ENCODE assay signal across 8 cellular contexts in the genomic region with DNA sequence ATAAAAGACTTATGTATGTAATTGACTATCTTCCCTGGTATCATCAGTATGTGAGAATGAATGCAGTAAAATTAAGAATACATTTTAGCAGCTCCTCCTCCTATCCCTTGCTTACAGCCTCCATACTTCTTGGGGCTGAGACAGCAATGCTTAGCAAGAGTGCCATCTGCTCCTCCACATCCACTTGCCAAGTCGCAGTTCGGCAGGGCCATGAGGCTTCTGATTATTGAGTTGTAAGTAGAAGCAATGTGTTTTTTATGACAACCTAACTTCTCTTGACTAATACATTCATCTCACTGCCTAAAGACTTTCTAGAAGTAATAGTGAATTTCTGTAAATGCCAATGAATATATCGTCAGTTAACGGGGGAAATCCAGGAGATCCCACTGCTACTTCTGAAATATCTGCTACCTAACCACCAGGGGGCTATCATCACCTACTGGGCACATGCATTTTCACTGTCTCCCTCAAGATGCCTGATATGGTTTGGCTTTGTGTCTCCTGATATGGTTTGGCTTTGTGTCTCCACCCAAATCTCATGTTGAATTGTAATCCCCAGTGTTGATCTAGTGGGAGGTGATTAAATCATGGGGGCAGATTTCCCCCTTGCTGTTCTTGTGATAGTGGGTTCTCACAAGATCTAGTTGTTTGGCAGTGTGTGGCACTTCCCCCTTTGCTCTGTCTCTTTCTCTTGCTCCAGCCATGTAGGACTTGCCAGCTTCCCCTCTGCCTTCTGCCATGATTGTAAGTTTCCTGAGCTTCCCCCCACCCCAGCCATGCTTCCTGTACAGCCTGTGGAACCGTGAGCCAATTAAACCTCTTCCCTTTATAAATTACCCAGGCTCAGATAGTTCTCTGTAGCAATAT. TPM values are rescaled to one million over a fixed set of nuclear protein-coding genes. Genes with fewer than 3 reads are reported as not detected.
DNase-seq lines count a peak whose midpoint lies in the region; ATAC-seq and TF ChIP-seq lines count a peak whose summit lies in the region.

No MANE protein-coding gene starts in this region.

- no peak overlapping the region for H3K27ac ChIP-seq in CD4-positive, alpha-beta memory T cell (ENCODE audit: low read depth, low read length)
- H3K27ac ChIP-seq in transverse colon (no peak overlapping the region), sigmoid colon (no peak overlapping the region)

- ATAC-seq in GM18909 (IDR thresholded peaks at IDR 0.05; ENCODE audit: poor library complexity, unreplicated experiment), result peak; percentile 57

- no peak overlapping the region for H3K4me3 Mint-ChIP-seq in CD4-positive, alpha-beta memory T cell

- peaks cover 0 to 3% of the 10 kb centered on the region in 2 donors for H3K27me3 Mint-ChIP-seq in CD4-positive, alpha-beta memory T cell

- POLR2A ChIA-PET in CD4-positive, alpha-beta memory T cell (lab: Charles Lee; ENCODE audit: partially characterized antibody), result no interaction called here

- no peaks in the 10 kb centered on the region for H3K9me3 Mint-ChIP-seq in CD4-positive, alpha-beta memory T cell

- intact Hi-C loops in CD4-positive, alpha-beta memory T cell (cut with micrococcal nuclease), result no loop called here
- intact Hi-C loops in transverse colon (cut with DNase I; ENCODE audit: low total_unique reads) (no loop called here), sigmoid colon (cut with DNase I) (no loop called here)

- no peaks in the 10 kb centered on the region for H3K27me3 ChIP-seq in CD4-positive, alpha-beta memory T cell (ENCODE audit: insufficient read depth, low read length)
- H3K27me3 ChIP-seq in Loucy (ENCODE audit: insufficient read depth, low read length, poor library complexity, severe bottlenecking), result no peaks in the 10 kb centered on the region
- no peaks in the 10 kb centered on the region for H3K27me3 ChIP-seq in transverse colon
- H3K27me3 ChIP-seq in sigmoid colon, result no peaks in the 10 kb centered on the region

- CTCF ChIA-PET in CD4-positive, alpha-beta memory T cell (lab: Charles Lee; ENCODE audit: partially characterized antibody), result interaction anchor here (0.6 to 1.5 kb wide), 3 partner anchors 33 to 1469 kb away, joined by 3 to 4 read pairs (median 4); no protein-coding TSS in a partner anchor

- no peaks in the 10 kb centered on the region for H4K20me1 ChIP-seq in Loucy (ENCODE audit: insufficient read depth, low read length, poor library complexity, severe bottlenecking)

- TF ChIP-seq POLR2A in transverse colon (IDR thresholded peaks at IDR 0.05), result no peak
- no peak for TF ChIP-seq POLR2A in sigmoid colon (IDR thresholded peaks at IDR 0.05)

- H2AFZ ChIP-seq in Loucy (ENCODE audit: low read length), result peak overlapping the region; percentile 11; the same call in 1 of the 2 replicates

- H3F3A ChIP-seq in Loucy (ENCODE audit: low read depth), result no peaks in the 10 kb centered on the region

- in situ Hi-C loops in transverse colon (cut with MboI; ENCODE audit: low pct_ligation_motif_present in 1 of 4, low pct_unique_long_range_greater_than_20kb in 1 of 4, low sequenced_read_pairs in 3 of 4), result no loop called here

- H3K4me1 ChIP-seq in CD4-positive, alpha-beta memory T cell (ENCODE audit: insufficient read depth, low read length), result no peaks in the 10 kb centered on the region
- H3K4me1 ChIP-seq in Loucy (ENCODE audit: insufficient read depth, low read length, poor library complexity, severe bottlenecking) (no peaks in the 10 kb centered on the region), transverse colon (no peaks in the 10 kb centered on the region), sigmoid colon (no peaks in the 10 kb centered on the region)

- peak overlapping the region in 1 of 7 donors; percentile 29 for H3K27ac Mint-ChIP-seq in CD4-positive, alpha-beta memory T cell

- H3K9ac ChIP-seq in Loucy (ENCODE audit: low read depth, low read length, poor library complexity, severe bottlenecking), result no peak overlapping the region

- H3K4me3 ChIP-seq in CD4-positive, alpha-beta memory T cell (ENCODE audit: low read length in 2 of 2), result no peak overlapping the region
- H3K4me3 ChIP-seq in Loucy (ENCODE audit: low read length, poor library complexity, severe bottlenecking), result no peak overlapping the region
- no peak overlapping the region for H3K4me3 ChIP-seq in choroid plexus epithelial cell (ENCODE audit: low read depth, low read length)
- no peak overlapping the region for H3K4me3 ChIP-seq in transverse colon
- no peak overlapping the region for H3K4me3 ChIP-seq in sigmoid colon

- peak; percentile 76 for TF ChIP-seq CTCF in Loucy (conservative IDR thresholded peaks at IDR 0.05; ENCODE audit: low read length)
- TF ChIP-seq CTCF in choroid plexus epithelial cell (conservative IDR thresholded peaks at IDR 0.05; ENCODE audit: low read depth, low read length), result peak; percentile 54
- peak in 3 of 5 experiments; percentile 7 to 20 (median 20) for TF ChIP-seq CTCF in transverse colon (IDR thresholded peaks at IDR 0.05)
- no peak for TF ChIP-seq CTCF in sigmoid colon (IDR thresholded peaks at IDR 0.05)

- H3K4me2 ChIP-seq in Loucy (ENCODE audit: low read depth, low read length, poor library complexity, severe bottlenecking), result no peak overlapping the region

- no peaks in the 10 kb centered on the region for H3K9me2 ChIP-seq in Loucy (replicated peaks; ENCODE audit: low read depth, low read length)

- H3K79me2 ChIP-seq in Loucy (ENCODE audit: insufficient read depth, low read length), result no peaks in the 10 kb centered on the region

- 65% methylated on average over 5 of the region's 5 CpGs; no CpG with 5 or more reads in 1 of the 2 donors for WGBS in transverse colon (ENCODE audit: low coverage in 1 of 2), 2 donors
- WGBS in sigmoid colon, 2 donors, result 70 to 74% methylated on average over 5 of the region's 5 CpGs

- peaks cover 0 to 2% (median under 1%) of the 10 kb centered on the region in 4 donors for H3K4me1 Mint-ChIP-seq in CD4-positive, alpha-beta memory T cell

- DNase-seq in CD4-positive, alpha-beta memory T cell, result peak in 4 of 5 donors; percentile 10 to 15 (median 12)
- DNase-seq in choroid plexus epithelial cell (ENCODE audit: low read depth), result peak; percentile 42
- no peak for DNase-seq in transverse colon
- DNase-seq in KG1 (lab: John Stamatoyannopoulos, UW), result no peak
- DNase-seq in sigmoid colon, result no peak
- DNase-seq in stimulated activated CD4-positive, alpha-beta T cell treated with anti-CD3 and anti-CD28 coated beads, Interleukin-15, amount 100 ng/mL, for 24 hours, result no peak

- no peaks in the 10 kb centered on the region for H3K36me3 Mint-ChIP-seq in CD4-positive, alpha-beta memory T cell

- no peak for TF ChIP-seq EP300 in transverse colon (IDR thresholded peaks at IDR 0.05; ENCODE audit: low read depth)
- no peak for TF ChIP-seq EP300 in sigmoid colon (IDR thresholded peaks at IDR 0.05)

- no peaks in the 10 kb centered on the region for H3K9me3 ChIP-seq in CD4-positive, alpha-beta memory T cell (ENCODE audit: control insufficient read depth in 1 of 2, low read length in 2 of 2)
- H3K9me3 ChIP-seq in Loucy (ENCODE audit: insufficient read depth, low read depth, low read length) (no peaks in the 10 kb centered on the region), transverse colon (no peaks in the 10 kb centered on the region), sigmoid colon (no peaks in the 10 kb centered on the region)

- no peaks in the 10 kb centered on the region for H3K36me3 ChIP-seq in CD4-positive, alpha-beta memory T cell (ENCODE audit: insufficient read depth, low read length)
- H3K36me3 ChIP-seq in Loucy (ENCODE audit: insufficient read depth, low read length) (no peaks in the 10 kb centered on the region), transverse colon (no peaks in the 10 kb centered on the region), sigmoid colon (no peaks in the 10 kb centered on the region)

RNA-seq across cellular contexts. Expression of gene EXTL2, which starts 59.6 kb away (rescaled TPM):
- 1 to 10 TPM; 2.5 to 4.2 TPM for total RNA-seq in CD4-positive, alpha-beta memory T cell
- 1 to 10 TPM; 1.5 to 2.6 TPM for polyA plus RNA-seq in CD4-positive, alpha-beta memory T cell
- total RNA-seq in transverse colon, result 10 to 100 TPM in 1 of 4 donors, 1 to 10 TPM in 2, under 1 TPM in 1; 0.37 to 11.1 (median 5.4) TPM
- 10 to 100 TPM; 13.3 to 20.3 (median 15.1) TPM for total RNA-seq in sigmoid colon
- polyA plus RNA-seq in sigmoid colon, result 1 to 10 TPM; 1.4 to 3.8 (median 1.8) TPM

Comparison
In these comparisons a context has a peak if more than half of its experiments do, and no peak if none do; other contexts are left out.
1. DNase-seq: peak in CD4-positive, alpha-beta memory T cell (4 of 5) and choroid plexus epithelial cell (single experiment); none in transverse colon (single experiment), KG1 (single experiment), sigmoid colon (single experiment) and stimulated activated CD4-positive, alpha-beta T cell treated with anti-CD3 and anti-CD28 coated beads, Interleukin-15, amount 100 ng/mL, for 24 hours (single experiment).
2. CTCF ChIP-seq: peak in Loucy (single experiment), choroid plexus epithelial cell (single experiment) and transverse colon (3 of 5); none in sigmoid colon (0 of 4).